In genomic region chr1:112695276-112695675, GRCh38 we compare ENCODE assay signal across 21 cellular contexts. TPM values are rescaled to one million over a fixed set of nuclear protein-coding genes. Genes with fewer than 3 reads are reported as not detected.
"Had no signal": no experiment of that assay in that cellular context is flagged by ENCODE, and none has a peak within 500 bp of the region (broad histone marks: within the 10 kb centered on the region; RNA-seq: fewer than 3 reads in every experiment).

No MANE protein-coding gene starts in this region.

- H3K9me3 ChIP-seq: SJSA1 had no signal

- H3K27me3 ChIP-seq: SJSA1 had no signal

- DNase-seq: KBM-7, NCI-H1092, NCI-H1105 treated with DMSO at 0.1 percent for 48 hours, NCI-H1417 treated with DMSO at 0.1 percent for 48 hours, NCI-H146, NCI-H1694 treated with DMSO at 0.1 percent for 48 hours, NCI-H2029, NCI-H2081 treated with DMSO at 0.1 percent for 48 hours, NCI-H2171, NCI-H226, NCI-H446, NCI-H510A, NCI-H524 treated with DMSO at 0.1 percent for 48 hours, NCI-H69, NCI-H774, Right ventricle myocardium superior, RPMI8226, SIG-M5 had no signal

- H3K27ac ChIP-seq: HL-60, SJSA1, SK-N-MC had no signal

- H3K4me3 ChIP-seq: SJSA1, SK-N-MC had no signal

RNA-seq across cellular contexts. Expression of gene PPM1J, which starts 19.9 kb away (rescaled TPM):
- total RNA-seq: SJSA1 had no signal
